15 cellular contexts compared by ENCODE assay signal in the genomic region with DNA sequence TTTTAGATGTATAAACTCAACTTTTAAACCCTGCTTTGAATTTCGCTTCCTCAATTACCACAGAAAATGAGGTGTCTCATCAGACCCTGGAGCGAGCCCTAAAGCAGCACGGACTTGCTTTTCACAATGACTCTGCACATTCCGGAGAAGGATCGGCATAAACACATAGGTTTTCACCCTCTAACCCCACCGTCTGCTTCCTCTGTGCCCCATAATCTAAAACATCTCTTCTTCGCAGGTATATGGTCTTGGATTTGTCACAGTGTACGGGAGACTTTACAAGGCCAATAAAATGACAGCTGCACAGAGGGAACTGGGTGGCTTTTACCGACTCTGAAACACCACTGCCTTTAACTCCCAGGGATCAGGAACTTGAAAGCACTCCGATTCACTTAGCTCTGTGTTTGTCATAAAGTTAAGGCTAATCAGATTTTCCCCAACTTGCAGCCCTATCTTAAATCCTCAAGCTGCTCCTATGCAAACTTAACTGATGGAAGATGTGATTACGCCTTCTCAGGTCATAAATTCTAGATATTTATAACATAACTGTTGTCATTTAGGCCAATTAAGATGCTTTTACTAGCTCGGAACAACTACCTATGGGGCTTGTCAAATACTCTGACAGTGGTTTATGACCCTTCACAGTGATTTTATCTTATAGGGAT.
DNase-seq lines count a peak whose midpoint lies in the region; ATAC-seq and TF ChIP-seq lines count a peak whose summit lies in the region.
"Had no signal": no experiment of that assay in that cellular context is flagged by ENCODE, and none has a peak within 500 bp of the region (broad histone marks: within the 10 kb centered on the region; RNA-seq: fewer than 3 reads in every experiment).

No MANE protein-coding gene starts in this region.

- H3K9me3 ChIP-seq in A673 (ENCODE audit: low read depth, low read length, poor library complexity, severe bottlenecking): no peaks in the 10 kb centered on the region
- no peaks in the 10 kb centered on the region for H3K9me3 ChIP-seq in esophagus muscularis mucosa
- H3K9me3 ChIP-seq: ovary had no signal

- H3K27ac ChIP-seq in A673 (ENCODE audit: low read depth, low read length, poor library complexity, severe bottlenecking): peak overlapping the region; percentile 58
- no peak overlapping the region for H3K27ac ChIP-seq in esophagus muscularis mucosa (replicated peaks in 1 of 4)
- H3K27ac ChIP-seq: ovary had no signal

- H3K27me3 ChIP-seq in A673 (replicated peaks; ENCODE audit: insufficient read depth, low read depth, low read length, poor library complexity): no peaks in the 10 kb centered on the region
- no peaks in the 10 kb centered on the region for H3K27me3 ChIP-seq in esophagus muscularis mucosa
- H3K27me3 ChIP-seq: ovary had no signal

- H3K27me3 Mint-ChIP-seq in chondrocyte (ENCODE audit: low read depth): no peaks in the 10 kb centered on the region
- H3K27me3 Mint-ChIP-seq in activated T-helper 1 cell treated with anti-CD3 and anti-CD28 coated beads, Interleukin-12 subunit alpha, Interleukin-12 subunit beta, Interleukin-2, Interleukin-4 antibody, amounts not matched to agents 30 ng/mL and 10 ng/mL and 1 ng/mL, durations not matched to agents 14 hours and 24 hours and 36 hours (ENCODE audit: insufficient read depth): peaks cover 2% of the 10 kb centered on the region
- H3K27me3 Mint-ChIP-seq: activated naive CD4-positive, alpha-beta T cell treated with anti-CD3 and anti-CD28 coated beads, Interleukin-2, amount 50 U/mL, for 24 hours had no signal

- H3K4me3 Mint-ChIP-seq in chondrocyte (ENCODE audit: unreplicated experiment): peak overlapping the region; percentile 7
- H3K4me3 Mint-ChIP-seq in activated T-helper 1 cell treated with anti-CD3 and anti-CD28 coated beads, Interleukin-12 subunit alpha, Interleukin-12 subunit beta, Interleukin-2, Interleukin-4 antibody, amounts not matched to agents 30 ng/mL and 10 ng/mL and 1 ng/mL, durations not matched to agents 14 hours and 24 hours and 36 hours: no peak overlapping the region
- H3K4me3 Mint-ChIP-seq: activated naive CD4-positive, alpha-beta T cell treated with anti-CD3 and anti-CD28 coated beads, Interleukin-2, amount 50 U/mL, for 24 hours; stimulated activated memory B cell treated with anti-CD40 and anti-IgM and Interleukin-4, amounts not matched to agents 10 μg/mL and 1 μg/mL and 100 μg/mL, for 72 hours; T-helper 1 cell treated with Interleukin-12 subunit alpha and Interleukin-12 subunit beta and Interleukin-4 antibody, amounts not matched to agents 30 μg/mL and 1 μg/mL, for 36 hours had no signal

- H3K36me3 Mint-ChIP-seq in chondrocyte (ENCODE audit: low read depth): no peaks in the 10 kb centered on the region
- H3K36me3 Mint-ChIP-seq in activated T-helper 1 cell treated with anti-CD3 and anti-CD28 coated beads, Interleukin-12 subunit alpha, Interleukin-12 subunit beta, Interleukin-2, Interleukin-4 antibody, amounts not matched to agents 30 ng/mL and 10 ng/mL and 1 ng/mL, durations not matched to agents 14 hours and 24 hours and 36 hours (ENCODE audit: low read depth): no peaks in the 10 kb centered on the region
- H3K36me3 Mint-ChIP-seq: activated naive CD4-positive, alpha-beta T cell treated with anti-CD3 and anti-CD28 coated beads, Interleukin-2, amount 50 U/mL, for 24 hours; stimulated activated memory B cell treated with anti-CD40 and anti-IgM and Interleukin-4, amounts not matched to agents 10 μg/mL and 1 μg/mL and 100 μg/mL, for 72 hours had no signal

- CTCF ChIA-PET in A673 (lab: Charles Lee): no interaction called here

- DNase-seq in A673 (ENCODE audit: low spot score): peak; percentile 31
- peak; percentile 23 for DNase-seq in LHCN-M2 (ENCODE audit: low read depth)
- no peak for DNase-seq in chondrocyte (ENCODE audit: low spot score)
- no peak for DNase-seq in esophagus muscularis mucosa (ENCODE audit: extremely low spot score)
- DNase-seq in activated CD4-positive, alpha-beta T cell treated with anti-CD3 and anti-CD28 coated beads for 1 hour: no peak
- DNase-seq in activated T-helper 1 cell treated with anti-CD3 and anti-CD28 coated beads, Interleukin-12 subunit alpha, Interleukin-12 subunit beta, Interleukin-2, Interleukin-4 antibody, amounts not matched to agents 30 ng/mL and 10 ng/mL and 1 ng/mL, durations not matched to agents 14 hours and 24 hours and 36 hours (ENCODE audit: low spot score): no peak
- no peak for DNase-seq in activated CD4-positive, CD25-positive, alpha-beta regulatory T cell (lab: John Stamatoyannopoulos, UW)
- DNase-seq: ACHN, head of caudate nucleus, KBM-7, ovary had no signal

- no TSS peak for BruUV-seq in A673 (replicated peaks; lab: Mats Ljungman, UMichigan)

- TF ChIP-seq POLR2A in esophagus muscularis mucosa (IDR thresholded peaks at IDR 0.05; ENCODE audit: low read depth): no peak

- H3K27ac Mint-ChIP-seq in chondrocyte (ENCODE audit: unreplicated experiment): peak overlapping the region; percentile 14
- no peak overlapping the region for H3K27ac Mint-ChIP-seq in activated T-helper 1 cell treated with anti-CD3 and anti-CD28 coated beads, Interleukin-12 subunit alpha, Interleukin-12 subunit beta, Interleukin-2, Interleukin-4 antibody, amounts not matched to agents 30 ng/mL and 10 ng/mL and 1 ng/mL, durations not matched to agents 14 hours and 24 hours and 36 hours
- H3K27ac Mint-ChIP-seq: activated naive CD4-positive, alpha-beta T cell treated with anti-CD3 and anti-CD28 coated beads, Interleukin-2, amount 50 U/mL, for 24 hours; stimulated activated memory B cell treated with anti-CD40 and anti-IgM and Interleukin-4, amounts not matched to agents 10 μg/mL and 1 μg/mL and 100 μg/mL, for 72 hours; T-helper 1 cell treated with Interleukin-12 subunit alpha and Interleukin-12 subunit beta and Interleukin-4 antibody, amounts not matched to agents 30 μg/mL and 1 μg/mL, for 36 hours had no signal

- H3K36me3 ChIP-seq in A673 (ENCODE audit: insufficient read depth, low read length, poor library complexity, severe bottlenecking) (no peaks in the 10 kb centered on the region), esophagus muscularis mucosa (no peaks in the 10 kb centered on the region)
- H3K36me3 ChIP-seq: ovary had no signal

- peaks cover 37% of the 10 kb centered on the region for H3K4me1 Mint-ChIP-seq in chondrocyte (ENCODE audit: low read depth)
- H3K4me1 Mint-ChIP-seq in activated T-helper 1 cell treated with anti-CD3 and anti-CD28 coated beads, Interleukin-12 subunit alpha, Interleukin-12 subunit beta, Interleukin-2, Interleukin-4 antibody, amounts not matched to agents 30 ng/mL and 10 ng/mL and 1 ng/mL, durations not matched to agents 14 hours and 24 hours and 36 hours (ENCODE audit: low read depth): no peaks in the 10 kb centered on the region
- H3K4me1 Mint-ChIP-seq: activated naive CD4-positive, alpha-beta T cell treated with anti-CD3 and anti-CD28 coated beads, Interleukin-2, amount 50 U/mL, for 24 hours; stimulated activated memory B cell treated with anti-CD40 and anti-IgM and Interleukin-4, amounts not matched to agents 10 μg/mL and 1 μg/mL and 100 μg/mL, for 72 hours had no signal

- TF ChIP-seq CTCF in A673 (conservative IDR thresholded peaks at IDR 0.05; ENCODE audit: low read depth, low read length): no peak
- no peak for TF ChIP-seq CTCF in chondrocyte (IDR thresholded peaks at IDR 0.05)
- no peak for TF ChIP-seq CTCF in esophagus muscularis mucosa (IDR thresholded peaks at IDR 0.05)

- TF ChIP-seq EP300 in esophagus muscularis mucosa (IDR thresholded peaks at IDR 0.05): no peak

- peaks cover 5% of the 10 kb centered on the region for H3K4me1 ChIP-seq in A673 (ENCODE audit: insufficient read depth, low read length, poor library complexity, severe bottlenecking)
- no peaks in the 10 kb centered on the region for H3K4me1 ChIP-seq in esophagus muscularis mucosa

- WGBS in esophagus muscularis mucosa: 84% methylated on average over 12 of the region's 12 CpGs

- POLR2A ChIA-PET in A673 (lab: Charles Lee; ENCODE audit: low non-redundant PET): no interaction called here

- intact Hi-C loops in A673 (cut with micrococcal nuclease; ENCODE audit: unreplicated experiment): no loop called here
- intact Hi-C loops in esophagus muscularis mucosa (cut with DNase I): no loop called here
- intact Hi-C loops in activated T-helper 1 cell treated with anti-CD3 and anti-CD28 coated beads, Interleukin-12 subunit alpha, Interleukin-12 subunit beta, Interleukin-2, Interleukin-4 antibody, amounts not matched to agents 30 ng/mL and 10 ng/mL and 1 ng/mL, durations not matched to agents 14 hours and 24 hours and 36 hours (cut with micrococcal nuclease): no loop called here

- ATAC-seq in GM21529 (IDR thresholded peaks at IDR 0.05; ENCODE audit: unreplicated experiment): peak; percentile 63
- ATAC-seq: stimulated activated memory B cell treated with anti-CD40 and anti-IgM and Interleukin-4, amounts not matched to agents 10 μg/mL and 1 μg/mL and 100 μg/mL, for 72 hours had no signal

- H3K4me3 ChIP-seq in A673 (ENCODE audit: low read depth, low read length, poor library complexity, severe bottlenecking) (peak overlapping the region; percentile 10), esophagus muscularis mucosa (no peak overlapping the region)
- H3K4me3 ChIP-seq: ovary had no signal

- no peaks in the 10 kb centered on the region for H3K9me3 Mint-ChIP-seq in chondrocyte (ENCODE audit: low read depth)
- no peaks in the 10 kb centered on the region for H3K9me3 Mint-ChIP-seq in activated T-helper 1 cell treated with anti-CD3 and anti-CD28 coated beads, Interleukin-12 subunit alpha, Interleukin-12 subunit beta, Interleukin-2, Interleukin-4 antibody, amounts not matched to agents 30 ng/mL and 10 ng/mL and 1 ng/mL, durations not matched to agents 14 hours and 24 hours and 36 hours
- H3K9me3 Mint-ChIP-seq: activated naive CD4-positive, alpha-beta T cell treated with anti-CD3 and anti-CD28 coated beads, Interleukin-2, amount 50 U/mL, for 24 hours; T-helper 1 cell treated with Interleukin-12 subunit alpha and Interleukin-12 subunit beta and Interleukin-4 antibody, amounts not matched to agents 30 μg/mL and 1 μg/mL, for 36 hours had no signal

Comparison
In these comparisons a context has a peak if more than half of its experiments do, and no peak if none do; other contexts are left out.
1. DNase-seq: peak in A673 (single experiment) and LHCN-M2 (single experiment); none in chondrocyte (single experiment), esophagus muscularis mucosa (single experiment), activated CD4-positive, alpha-beta T cell treated with anti-CD3 and anti-CD28 coated beads for 1 hour (single experiment), activated T-helper 1 cell treated with anti-CD3 and anti-CD28 coated beads, Interleukin-12 subunit alpha, Interleukin-12 subunit beta, Interleukin-2, Interleukin-4 antibody, amounts not matched to agents 30 ng/mL and 10 ng/mL and 1 ng/mL, durations not matched to agents 14 hours and 24 hours and 36 hours (single experiment) and activated CD4-positive, CD25-positive, alpha-beta regulatory T cell (0 of 4).